31 cellular contexts compared by ENCODE assay signal in the genomic region with DNA sequence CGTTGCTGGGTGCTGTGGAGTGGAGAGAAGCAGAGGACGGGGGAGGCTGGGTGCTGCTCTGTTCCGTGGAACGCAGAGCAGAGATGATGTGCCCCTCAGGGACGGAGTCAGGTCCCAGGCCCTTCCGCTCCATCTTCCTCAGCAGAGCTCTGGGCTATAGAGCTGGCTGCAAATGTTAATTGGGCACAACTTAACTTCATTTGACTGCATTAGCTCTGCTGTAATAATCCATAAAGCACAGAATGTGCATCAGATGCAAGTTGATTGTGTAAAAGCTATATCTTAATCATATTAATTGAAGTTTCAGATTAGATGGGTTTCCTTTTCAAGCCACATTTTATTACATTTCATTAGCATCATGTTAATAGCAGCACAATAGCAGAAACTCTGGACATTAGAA.
A peak's percentile ranks its signal among the peaks of the same experiment; 100 is the strongest.
DNase-seq lines count a peak whose midpoint lies in the region; ATAC-seq and TF ChIP-seq lines count a peak whose summit lies in the region.
"Had no signal": no experiment of that assay in that cellular context is flagged by ENCODE, and none has a peak within 500 bp of the region (broad histone marks: within the 10 kb centered on the region; RNA-seq: fewer than 3 reads in every experiment).

No MANE protein-coding gene starts in this region.

- TF ChIP-seq RAD21 in SK-N-SH (IDR thresholded peaks at IDR 0.05; ENCODE audit: low read length): no peak; the same call in 1 of the 2 replicates

- no peaks in the 10 kb centered on the region for H3F3A ChIP-seq in SK-N-SH (replicated peaks; ENCODE audit: insufficient read depth)

- no peak overlapping the region for H2BK15ac ChIP-seq in mesendoderm (replicated peaks; ENCODE audit: low read depth)

- peak in 1 of 2 experiments; percentile 93; a peak in 2 of 4 replicates for TF ChIP-seq EP300 in SK-N-SH (IDR thresholded peaks at IDR 0.05; ENCODE audit: borderline replicate concordance in 1 of 2, low read depth in 1 of 2, low read length in 1 of 2)

- H3K4me2 ChIP-seq in SK-N-SH (no peak overlapping the region), mesendoderm (ENCODE audit: low read length) (no peak overlapping the region)
- H3K4me2 ChIP-seq: A549; BLaER1; BLaER1 treated with 17β-estradiol and CSF1 and Interleukin-3, amounts not matched to agents 10 nM and 100 nM had no signal

- peak overlapping the region; percentile 15 for H2AK5ac ChIP-seq in mesendoderm (ENCODE audit: low read length)

- no peaks in the 10 kb centered on the region for H3K9me2 ChIP-seq in SK-N-SH

- CTCF ChIA-PET in SK-N-SH (lab: Yijun Ruan, JAX): interaction anchor here (0.7 to 1.1 kb wide), 3 partner anchors 22 to 799 kb away, joined by 3 to 4 read pairs (median 3); partner anchors contain the start of gene NETO2

- H4K5ac ChIP-seq in mesendoderm (ENCODE audit: low read length): no peak overlapping the region

- H2AFZ ChIP-seq in SK-N-SH (ENCODE audit: low read depth): no peak overlapping the region

- H3K4me1 ChIP-seq in SK-N-SH (ENCODE audit: control insufficient read depth in 1 of 2, insufficient read depth in 2 of 2, low read depth in 1 of 2, low read length in 1 of 2): peaks cover 0 to 18% of the 10 kb centered on the region in 2 experiments; a peak in 1 of 4 replicates
- H3K4me1 ChIP-seq in mesendoderm (ENCODE audit: control insufficient read depth, low read depth, low read length): peaks cover 9% of the 10 kb centered on the region
- H3K4me1 ChIP-seq: A549, BE2C, BLaER1, Caco-2 had no signal

- H4K8ac ChIP-seq in mesendoderm (ENCODE audit: low read depth, low read length): no peak overlapping the region

- H3K79me2 ChIP-seq in SK-N-SH (ENCODE audit: insufficient read depth): no peaks in the 10 kb centered on the region
- no peaks in the 10 kb centered on the region for H3K79me2 ChIP-seq in mesendoderm (ENCODE audit: control insufficient read depth, insufficient read depth, low read length)

- H3K36me3 ChIP-seq in SK-N-SH (replicated peaks in 1 of 2; ENCODE audit: control insufficient read depth in 1 of 2, insufficient read depth in 2 of 2, low read length in 1 of 2): no peaks in the 10 kb centered on the region
- H3K36me3 ChIP-seq in mesendoderm (ENCODE audit: control insufficient read depth, insufficient read depth, low read length): no peaks in the 10 kb centered on the region
- H3K36me3 ChIP-seq: BE2C; BLaER1; BLaER1 treated with 17β-estradiol and CSF1 and Interleukin-3, amounts not matched to agents 10 nM and 100 nM had no signal

- peak; percentile 66 for DNase-seq in SK-N-SH
- no peak for DNase-seq in mesendoderm
- no peak for DNase-seq in AG08396 (ENCODE audit: low spot score)
- DNase-seq: 8988T; ACHN; AML-193; BE2C; C1 segment of cervical spinal cord; Caco-2; Calu3; CD4-positive, alpha-beta memory T cell; CD4-positive, alpha-beta T cell; CD4-positive, CD25-positive, alpha-beta regulatory T cell; CD8-positive, alpha-beta memory T cell; CD8-positive, alpha-beta T cell; COR-L47; DMS 273 treated with DMSO at 0.1 percent for 48 hours; DMS153; DMS53; DMS79; DMS79 treated with DMSO at 0.1 percent for 48 hours; DND-41; EL had no signal

- H3K4me3 ChIP-seq in SK-N-SH (ENCODE audit: low read depth in 2 of 2, low read length in 1 of 2): no peak overlapping the region
- no peak overlapping the region for H3K4me3 ChIP-seq in mesendoderm (ENCODE audit: low read length)
- H3K4me3 ChIP-seq: A549; BLaER1; BLaER1 treated with 17β-estradiol and CSF1 and Interleukin-3, amounts not matched to agents 10 nM and 100 nM had no signal

- WGBS in SK-N-SH (ENCODE audit: low lambda C conversion rate): 13% methylated on average over 6 of the region's 6 CpGs
- no CpG with 5 or more reads among the region's 6 CpGs for WGBS in mesendoderm (ENCODE audit: extremely low coverage, insufficient coverage, low lambda C conversion rate)

- no peak overlapping the region for H3K23ac ChIP-seq in mesendoderm (ENCODE audit: low read length)

- no peaks in the 10 kb centered on the region; the same call in 1 of the 2 replicates for H3K27me3 ChIP-seq in SK-N-SH (ENCODE audit: insufficient read depth)
- no peaks in the 10 kb centered on the region for H3K27me3 ChIP-seq in mesendoderm (ENCODE audit: insufficient read depth, low read length, poor library complexity)
- H3K27me3 ChIP-seq: BE2C; BLaER1; BLaER1 treated with 17β-estradiol and CSF1 and Interleukin-3, amounts not matched to agents 10 nM and 100 nM had no signal

- peak overlapping the region; percentile 51 for H3K56ac ChIP-seq in mesendoderm (ENCODE audit: low read length)

- POLR2A ChIA-PET in SK-N-SH (lab: Yijun Ruan, JAX): no interaction called here

- ATAC-seq in SK-N-SH treated with all-trans-retinoic acid at 6 μM for 48 hours: peak; percentile 32; the same call in 2 of the 3 replicates
- ATAC-seq in GM21381 (IDR thresholded peaks at IDR 0.05; ENCODE audit: unreplicated experiment): no peak
- ATAC-seq in activated CD4-positive, CD25-positive, alpha-beta regulatory T cell treated with anti-CD3 and anti-CD28 coated beads, Interleukin-2, amount 50 U/mL, for 24 hours: no peak
- ATAC-seq: A549; CD8-positive, alpha-beta T cell had no signal

- TF ChIP-seq CTCF in SK-N-SH (IDR thresholded peaks at IDR 0.05): no peak

- H2BK120ac ChIP-seq in mesendoderm (ENCODE audit: low read depth, low read length): no peak overlapping the region

- no peak overlapping the region for H2BK5ac ChIP-seq in mesendoderm (ENCODE audit: low read length)

- no peak overlapping the region for H3K4ac ChIP-seq in mesendoderm (ENCODE audit: low read depth, low read length)

- H3K27ac ChIP-seq in SK-N-SH (ENCODE audit: low read depth in 2 of 2, low read length in 1 of 2): peak overlapping the region in 1 of 2 experiments; percentile 83; a peak in 2 of 4 replicates
- no peak overlapping the region for H3K27ac ChIP-seq in mesendoderm (ENCODE audit: low read depth, low read length)
- H3K27ac ChIP-seq: 22Rv1; A549; BLaER1; BLaER1 treated with 17β-estradiol and CSF1 and Interleukin-3, amounts not matched to agents 10 nM and 100 nM; C4-2B had no signal

- no peak overlapping the region for H3K18ac ChIP-seq in mesendoderm (ENCODE audit: low read length)

- H4K20me1 ChIP-seq in SK-N-SH (ENCODE audit: insufficient read depth): no peaks in the 10 kb centered on the region
- H4K20me1 ChIP-seq: BLaER1; BLaER1 treated with 17β-estradiol and CSF1 and Interleukin-3, amounts not matched to agents 10 nM and 100 nM had no signal

- no peaks in the 10 kb centered on the region for H3K79me1 ChIP-seq in mesendoderm (ENCODE audit: low read length)

- no peak overlapping the region for H3K9ac ChIP-seq in SK-N-SH
- no peak overlapping the region for H3K9ac ChIP-seq in mesendoderm (ENCODE audit: low read length)
- H3K9ac ChIP-seq: BLaER1; BLaER1 treated with 17β-estradiol and CSF1 and Interleukin-3, amounts not matched to agents 10 nM and 100 nM had no signal

- no peaks in the 10 kb centered on the region for H3K9me3 ChIP-seq in SK-N-SH
- H3K9me3 ChIP-seq: A549; BE2C; BLaER1; BLaER1 treated with 17β-estradiol and CSF1 and Interleukin-3, amounts not matched to agents 10 nM and 100 nM; Caco-2 had no signal

TF ChIP-seq in SK-N-SH, 30 proteins besides CTCF, POLR2A, EP300 and RAD21 (continues in another document):
- TF ChIP-seq SMC3 (IDR thresholded peaks at IDR 0.05; ENCODE audit: low read depth, low read length) (no peak), ELF1 (IDR thresholded peaks at IDR 0.05) (no peak), GATA2 (CRISPR knock-in tag; IDR thresholded peaks at IDR 0.05) (peak; percentile 89), TAF1 (IDR thresholded peaks at IDR 0.05; ENCODE audit: borderline replicate concordance, low read depth, low read length) (no peak), MEF2A (IDR thresholded peaks at IDR 0.05; ENCODE audit: borderline replicate concordance, low read depth) (no peak)
- TF ChIP-seq, protein P1, sequence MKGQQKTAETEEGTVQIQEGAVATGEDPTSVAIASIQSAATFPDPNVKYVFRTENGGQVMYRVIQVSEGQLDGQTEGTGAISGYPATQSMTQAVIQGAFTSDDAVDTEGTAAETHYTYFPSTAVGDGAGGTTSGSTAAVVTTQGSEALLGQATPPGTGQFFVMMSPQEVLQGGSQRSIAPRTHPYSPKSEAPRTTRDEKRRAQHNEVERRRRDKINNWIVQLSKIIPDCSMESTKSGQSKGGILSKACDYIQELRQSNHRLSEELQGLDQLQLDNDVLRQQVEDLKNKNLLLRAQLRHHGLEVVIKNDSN (IDR thresholded peaks at IDR 0.05; ENCODE audit: borderline replicate concordance, low read depth): no peak

TF ChIP-seq in SK-N-SH treated with all-trans-retinoic acid at 6 μM for 48 hours, 23 proteins besides CTCF, POLR2A, EP300 and RAD21:
- TF ChIP-seq SNAI2 (CRISPR knock-in tag; IDR thresholded peaks at IDR 0.05) (no peak), RARB (CRISPR knock-in tag; IDR thresholded peaks at IDR 0.05) (no peak), TCF4 (CRISPR knock-in tag; IDR thresholded peaks at IDR 0.05; ENCODE audit: borderline replicate concordance) (peak; percentile 44; the same call in 1 of the 2 replicates)
- TF ChIP-seq, protein P2, sequence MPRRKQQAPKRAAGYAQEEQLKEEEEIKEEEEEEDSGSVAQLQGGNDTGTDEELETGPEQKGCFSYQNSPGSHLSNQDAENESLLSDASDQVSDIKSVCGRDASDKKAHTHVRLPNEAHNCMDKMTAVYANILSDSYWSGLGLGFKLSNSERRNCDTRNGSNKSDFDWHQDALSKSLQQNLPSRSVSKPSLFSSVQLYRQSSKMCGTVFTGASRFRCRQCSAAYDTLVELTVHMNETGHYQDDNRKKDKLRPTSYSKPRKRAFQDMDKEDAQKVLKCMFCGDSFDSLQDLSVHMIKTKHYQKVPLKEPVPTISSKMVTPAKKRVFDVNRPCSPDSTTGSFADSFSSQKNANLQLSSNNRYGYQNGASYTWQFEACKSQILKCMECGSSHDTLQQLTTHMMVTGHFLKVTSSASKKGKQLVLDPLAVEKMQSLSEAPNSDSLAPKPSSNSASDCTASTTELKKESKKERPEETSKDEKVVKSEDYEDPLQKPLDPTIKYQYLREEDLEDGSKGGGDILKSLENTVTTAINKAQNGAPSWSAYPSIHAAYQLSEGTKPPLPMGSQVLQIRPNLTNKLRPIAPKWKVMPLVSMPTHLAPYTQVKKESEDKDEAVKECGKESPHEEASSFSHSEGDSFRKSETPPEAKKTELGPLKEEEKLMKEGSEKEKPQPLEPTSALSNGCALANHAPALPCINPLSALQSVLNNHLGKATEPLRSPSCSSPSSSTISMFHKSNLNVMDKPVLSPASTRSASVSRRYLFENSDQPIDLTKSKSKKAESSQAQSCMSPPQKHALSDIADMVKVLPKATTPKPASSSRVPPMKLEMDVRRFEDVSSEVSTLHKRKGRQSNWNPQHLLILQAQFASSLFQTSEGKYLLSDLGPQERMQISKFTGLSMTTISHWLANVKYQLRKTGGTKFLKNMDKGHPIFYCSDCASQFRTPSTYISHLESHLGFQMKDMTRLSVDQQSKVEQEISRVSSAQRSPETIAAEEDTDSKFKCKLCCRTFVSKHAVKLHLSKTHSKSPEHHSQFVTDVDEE (CRISPR knock-in tag; IDR thresholded peaks at IDR 0.05): no peak
